ENCODE assay signal across 9 cellular contexts in the genomic region with DNA sequence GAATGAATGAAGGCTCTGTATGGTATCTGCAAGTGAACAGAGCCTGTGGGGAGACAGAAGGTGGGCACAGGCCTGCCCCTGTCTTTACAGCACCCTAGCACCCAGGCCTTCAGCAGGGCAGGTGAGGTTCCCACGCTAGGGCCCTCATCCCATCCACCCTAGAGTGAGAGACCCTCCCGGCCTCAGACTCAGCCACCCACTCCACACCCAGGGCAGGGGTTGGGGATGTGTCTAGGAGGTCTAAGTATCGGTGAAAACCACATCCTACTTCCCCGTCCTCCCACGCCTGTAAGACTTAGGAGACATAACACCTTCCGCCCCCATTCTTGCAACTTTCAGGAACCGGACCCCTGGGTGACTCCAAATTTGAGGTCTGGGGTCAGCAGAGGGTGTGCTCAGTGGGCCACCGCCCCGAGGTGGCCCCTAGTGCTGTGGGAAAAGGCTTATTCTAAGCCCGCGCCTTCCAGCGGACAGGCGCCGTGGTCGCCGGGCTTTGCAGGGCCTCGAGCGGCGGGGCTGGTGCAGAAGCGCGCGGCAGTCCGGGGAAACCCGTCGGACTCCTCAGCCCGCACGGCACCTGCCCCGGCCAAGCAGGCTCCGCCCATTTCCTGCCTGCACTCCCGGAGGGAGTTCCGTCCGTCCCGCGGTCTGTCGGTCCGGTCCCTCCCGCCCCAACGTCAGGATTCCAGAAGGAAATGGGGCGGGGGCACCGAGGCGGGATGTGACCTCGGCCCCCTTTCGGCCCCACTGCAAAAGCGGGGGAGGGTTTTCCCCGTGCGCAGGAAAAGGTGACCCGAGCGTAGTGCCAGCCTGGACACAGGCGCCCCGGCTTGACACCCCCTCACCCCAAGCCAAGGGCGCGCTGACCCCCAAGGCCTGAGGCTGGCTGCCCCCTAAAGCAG. TPM values are rescaled to one million over a fixed set of nuclear protein-coding genes. Genes with fewer than 3 reads are reported as not detected.
DNase-seq lines count a peak whose midpoint lies in the region; ATAC-seq and TF ChIP-seq lines count a peak whose summit lies in the region.
"Had no signal": no experiment of that assay in that cellular context is flagged by ENCODE, and none has a peak within 500 bp of the region (broad histone marks: within the 10 kb centered on the region; RNA-seq: fewer than 3 reads in every experiment).

No MANE protein-coding gene starts in this region.

- no peaks in the 10 kb centered on the region for H3K27me3 ChIP-seq in BJ (ENCODE audit: control insufficient read depth, insufficient read depth, low read length)
- H3K27me3 ChIP-seq in SK-N-SH (ENCODE audit: insufficient read depth) = no peaks in the 10 kb centered on the region
- H3K27me3 ChIP-seq in brain microvascular endothelial cell (replicated peaks) = no peaks in the 10 kb centered on the region

- no peak for TF ChIP-seq RAD21 in SK-N-SH (IDR thresholded peaks at IDR 0.05; ENCODE audit: low read length)

- in situ Hi-C loops in brain microvascular endothelial cell (cut with HindIII; ENCODE audit: low pct_ligation_motif_present, low sequenced_read_pairs) = no loop called here

- no peaks in the 10 kb centered on the region for H4K20me1 ChIP-seq in SK-N-SH (ENCODE audit: insufficient read depth)

- no peaks in the 10 kb centered on the region for H3K9me3 ChIP-seq in SK-N-SH
- H3K9me3 ChIP-seq: SJCRH30 had no signal

- peak overlapping the region; percentile 89 for H3K4me2 ChIP-seq in SK-N-SH

- TF ChIP-seq CTCF in BJ (IDR thresholded peaks at IDR 0.05; ENCODE audit: insufficient read depth, low read depth, low read length) (no peak), SK-N-SH (IDR thresholded peaks at IDR 0.05) (no peak), brain microvascular endothelial cell (IDR thresholded peaks at IDR 0.05; ENCODE audit: low read depth, low read length, missing control alignments) (no peak)

- H3K36me3 ChIP-seq in BJ (ENCODE audit: control insufficient read depth, insufficient read depth, low read length) (no peaks in the 10 kb centered on the region), SK-N-SH (replicated peaks in 1 of 2; ENCODE audit: control insufficient read depth in 1 of 2, insufficient read depth in 2 of 2, low read length in 1 of 2) (peaks cover under 1 to 5% of the 10 kb centered on the region in 2 experiments), brain microvascular endothelial cell (replicated peaks) (peaks cover 4% of the 10 kb centered on the region)

- H3K9ac ChIP-seq in SK-N-SH = no peak overlapping the region

- H3K4me1 ChIP-seq in SK-N-SH (ENCODE audit: control insufficient read depth in 1 of 2, insufficient read depth in 2 of 2, low read depth in 1 of 2, low read length in 1 of 2) = peaks cover 12 to 27% of the 10 kb centered on the region in 2 experiments

- H3K4me3 ChIP-seq in BJ (ENCODE audit: low read depth, low read length) (peak overlapping the region; percentile 55), SK-N-SH (ENCODE audit: low read depth in 2 of 2, low read length in 1 of 2) (peak overlapping the region; percentile 65 to 77), brain microvascular endothelial cell (ENCODE audit: low read depth, low read length) (peak overlapping the region; percentile 47)
- H3K4me3 ChIP-seq: SJCRH30 had no signal

- POLR2A ChIA-PET in BJ (lab: Charles Lee) (no interaction called here), SK-N-SH (lab: Yijun Ruan, JAX) (interaction anchor here (0.8 to 1.2 kb wide), 3 partner anchors 22 to 282 kb away, joined by 3 to 4 read pairs (median 3); a partner anchor contains a TSS)

- 16% methylated on average over 38 of the region's 52 CpGs for WGBS in SK-N-SH (ENCODE audit: low lambda C conversion rate)

- H2AFZ ChIP-seq in SK-N-SH (ENCODE audit: low read depth) = peak overlapping the region; percentile 74; the same call in 1 of the 2 replicates

- ATAC-seq in GM18867 (IDR thresholded peaks at IDR 0.05; ENCODE audit: unreplicated experiment) = peak; percentile 29
- no peak for ATAC-seq in GM18909 (IDR thresholded peaks at IDR 0.05; ENCODE audit: poor library complexity, unreplicated experiment)

- CTCF ChIA-PET in BJ (lab: Yijun Ruan, JAX) (interaction anchor here (2.5 kb wide), 2 partner anchors 60 to 79 kb away, joined by 16 to 20 read pairs; no protein-coding TSS in a partner anchor), SK-N-SH (lab: Yijun Ruan, JAX) (interaction anchor here (0.8 to 3.9 kb wide), 13 partner anchors 10 to 441 kb away, joined by 3 to 41 read pairs (median 9); a partner anchor contains a TSS)

- H3K9me2 ChIP-seq in SK-N-SH = no peaks in the 10 kb centered on the region

- TF ChIP-seq EP300 in SK-N-SH (IDR thresholded peaks at IDR 0.05; ENCODE audit: borderline replicate concordance in 1 of 2, low read depth in 1 of 2, low read length in 1 of 2) = no peak

- peak overlapping the region; percentile 9 to 84; a peak in 3 of 4 replicates for H3K27ac ChIP-seq in SK-N-SH (ENCODE audit: low read depth in 2 of 2, low read length in 1 of 2)
- no peak overlapping the region for H3K27ac ChIP-seq in brain microvascular endothelial cell
- H3K27ac ChIP-seq: SJCRH30 had no signal

- peaks cover 22% of the 10 kb centered on the region for H3K79me2 ChIP-seq in SK-N-SH (ENCODE audit: insufficient read depth)

- DNase-seq in BJ (ENCODE audit: low read depth) (no peak), HUDEP-2 (lab: John Stamatoyannopoulos, UW; ENCODE audit: unreplicated experiment in 76 of 76) (peak in 50 of 76 experiments; percentile 5 to 74 (median 46)), SK-N-SH (peak; percentile 79), brain microvascular endothelial cell (no peak), left kidney (ENCODE audit: low read depth, low spot score) (peak; percentile 84)
- DNase-seq in stimulated activated CD4-positive, alpha-beta T cell treated with anti-CD3 and anti-CD28 coated beads, Interleukin-4, amount 100 ng/mL, for 24 hours = peak; percentile 62

- H3F3A ChIP-seq in SK-N-SH (replicated peaks; ENCODE audit: insufficient read depth) = peaks cover 11% of the 10 kb centered on the region

TF ChIP-seq in SK-N-SH, 30 proteins besides CTCF, POLR2A, EP300 and RAD21 (continues in another document):
- TF ChIP-seq RCOR1 (IDR thresholded peaks at IDR 0.05; ENCODE audit: low read length) = no peak
- TF ChIP-seq, protein P1, sequence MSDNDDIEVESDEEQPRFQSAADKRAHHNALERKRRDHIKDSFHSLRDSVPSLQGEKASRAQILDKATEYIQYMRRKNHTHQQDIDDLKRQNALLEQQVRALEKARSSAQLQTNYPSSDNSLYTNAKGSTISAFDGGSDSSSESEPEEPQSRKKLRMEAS (IDR thresholded peaks at IDR 0.05; ENCODE audit: low read depth) = peak; percentile 49; the same call in 1 of the 2 replicates
- TF ChIP-seq NRF1 (IDR thresholded peaks at IDR 0.05; ENCODE audit: low read depth, low read length) = no peak
- no peak for TF ChIP-seq ELF1 (IDR thresholded peaks at IDR 0.05)
- no peak for TF ChIP-seq MXI1 (IDR thresholded peaks at IDR 0.05; ENCODE audit: low read depth, low read length)
- TF ChIP-seq, protein P2, sequence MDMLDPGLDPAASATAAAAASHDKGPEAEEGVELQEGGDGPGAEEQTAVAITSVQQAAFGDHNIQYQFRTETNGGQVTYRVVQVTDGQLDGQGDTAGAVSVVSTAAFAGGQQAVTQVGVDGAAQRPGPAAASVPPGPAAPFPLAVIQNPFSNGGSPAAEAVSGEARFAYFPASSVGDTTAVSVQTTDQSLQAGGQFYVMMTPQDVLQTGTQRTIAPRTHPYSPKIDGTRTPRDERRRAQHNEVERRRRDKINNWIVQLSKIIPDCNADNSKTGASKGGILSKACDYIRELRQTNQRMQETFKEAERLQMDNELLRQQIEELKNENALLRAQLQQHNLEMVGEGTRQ (IDR thresholded peaks at IDR 0.05; ENCODE audit: borderline replicate concordance, low read depth, low read length) = no peak
- TF ChIP-seq, protein P3, sequence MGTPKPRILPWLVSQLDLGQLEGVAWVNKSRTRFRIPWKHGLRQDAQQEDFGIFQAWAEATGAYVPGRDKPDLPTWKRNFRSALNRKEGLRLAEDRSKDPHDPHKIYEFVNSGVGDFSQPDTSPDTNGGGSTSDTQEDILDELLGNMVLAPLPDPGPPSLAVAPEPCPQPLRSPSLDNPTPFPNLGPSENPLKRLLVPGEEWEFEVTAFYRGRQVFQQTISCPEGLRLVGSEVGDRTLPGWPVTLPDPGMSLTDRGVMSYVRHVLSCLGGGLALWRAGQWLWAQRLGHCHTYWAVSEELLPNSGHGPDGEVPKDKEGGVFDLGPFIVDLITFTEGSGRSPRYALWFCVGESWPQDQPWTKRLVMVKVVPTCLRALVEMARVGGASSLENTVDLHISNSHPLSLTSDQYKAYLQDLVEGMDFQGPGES (IDR thresholded peaks at IDR 0.05; ENCODE audit: low read depth, low read length) = no peak
- TF ChIP-seq TEAD4 (IDR thresholded peaks at IDR 0.05; ENCODE audit: borderline replicate concordance, insufficient read depth) = no peak

RNA-seq across cellular contexts. Expression of a gene that starts 0.9 kb away (rescaled TPM):
- polyA plus RNA-seq in BJ (2011; rRNA removed) (0.88 and 1.4 TPM in 2 replicates), SK-N-SH (2012; rRNA removed) (11.0 and 11.6 TPM in 2 replicates)
- polyA minus RNA-seq in BJ (2011; rRNA and poly(A)+ RNA removed) = 0.21 and 0.71 TPM in 2 replicates
- polyA plus RNA-seq in SK-N-SH (2012; cell fraction: cytosol; rRNA removed) = 3.8 and 5.8 TPM in 2 replicates
- polyA plus RNA-seq in SK-N-SH (2012; cell fraction: nucleus; rRNA removed) = 72.3 and 82.0 TPM in 2 replicates

RNA-seq across cellular contexts. Expression of a gene that starts 2.4 kb away (rescaled TPM):
- polyA plus RNA-seq in BJ (2011; rRNA removed) = 37.9 and 52.3 TPM in 2 replicates
- polyA minus RNA-seq in BJ (2011; rRNA and poly(A)+ RNA removed) = 36.8 and 41.8 TPM in 2 replicates
- 50.1 and 59.1 TPM in 2 replicates for polyA plus RNA-seq in SK-N-SH (2012; rRNA removed)
- 38.8 and 45.4 TPM in 2 replicates for polyA plus RNA-seq in SK-N-SH (2012; cell fraction: cytosol; rRNA removed)
- 62.1 and 68.6 TPM in 2 replicates for polyA plus RNA-seq in SK-N-SH (2012; cell fraction: nucleus; rRNA removed)

RNA-seq across cellular contexts. Expression of a gene that starts 8.8 kb away (rescaled TPM):
- polyA plus RNA-seq in BJ (2011; rRNA removed) = 4.6 and 6.0 TPM in 2 replicates
- 6.3 and 7.6 TPM in 2 replicates for polyA minus RNA-seq in BJ (2011; rRNA and poly(A)+ RNA removed)
- 10.4 and 11.8 TPM in 2 replicates for polyA plus RNA-seq in SK-N-SH (2012; rRNA removed)
- polyA plus RNA-seq in SK-N-SH (2012; cell fraction: cytosol; rRNA removed) = 5.1 and 8.4 TPM in 2 replicates
- polyA plus RNA-seq in SK-N-SH (2012; cell fraction: nucleus; rRNA removed) = 43.8 and 50.5 TPM in 2 replicates

RNA-seq across cellular contexts. Expression of a gene that starts 22.4 kb away (rescaled TPM):
- polyA plus RNA-seq in BJ (2011; rRNA removed) = 24.0 and 40.1 TPM in 2 replicates
- 20.3 and 23.0 TPM in 2 replicates for polyA minus RNA-seq in BJ (2011; rRNA and poly(A)+ RNA removed)
- polyA plus RNA-seq in SK-N-SH (2012; rRNA removed) = 70.3 and 71.6 TPM in 2 replicates
- 25.9 and 43.7 TPM in 2 replicates for polyA plus RNA-seq in SK-N-SH (2012; cell fraction: cytosol; rRNA removed)
- polyA plus RNA-seq in SK-N-SH (2012; cell fraction: nucleus; rRNA removed) = 214 and 226 TPM in 2 replicates

RNA-seq across cellular contexts. Expression of a gene that starts 57.4 kb away (rescaled TPM):
- 0.05 and 0.06 TPM in 2 replicates for polyA plus RNA-seq in BJ (2011; rRNA removed)
- polyA minus RNA-seq in BJ (2011; rRNA and poly(A)+ RNA removed) = 0.26 and 0.38 TPM in 2 replicates
- polyA plus RNA-seq in SK-N-SH (2012; rRNA removed) = 0.16 and 0.21 TPM in 2 replicates
- 0.01 and 0.05 TPM in 2 replicates for polyA plus RNA-seq in SK-N-SH (2012; cell fraction: cytosol; rRNA removed)
- polyA plus RNA-seq in SK-N-SH (2012; cell fraction: nucleus; rRNA removed) = 2.1 and 5.9 TPM in 2 replicates

Comparison
In these comparisons a context has a peak if more than half of its experiments do, and no peak if none do; other contexts are left out.
1. DNase-seq: peak in HUDEP-2 (50 of 76), SK-N-SH (single experiment), left kidney (single experiment) and stimulated activated CD4-positive, alpha-beta T cell treated with anti-CD3 and anti-CD28 coated beads, Interleukin-4, amount 100 ng/mL, for 24 hours (single experiment); none in BJ (single experiment) and brain microvascular endothelial cell (single experiment).
2. Peak in every context shown above with its lines, with median percentiles within 50 percentile points of each other: H3K4me3 ChIP-seq.